8 cellular contexts compared by ENCODE assay signal in genomic region chr4:2059034-2059725, GRCh38. TPM values are rescaled to one million over a fixed set of nuclear protein-coding genes. Genes with fewer than 3 reads are reported as not detected.
A peak's percentile ranks its signal among the peaks of the same experiment; 100 is the strongest.
DNase-seq lines count a peak whose midpoint lies in the region; ATAC-seq and TF ChIP-seq lines count a peak whose summit lies in the region.

NAT8L (plus strand) TSS chr4:2059327; CDS start chr4:2059512, 185 bp downstream.

- CTCF ChIA-PET in SK-N-SH (lab: Yijun Ruan, JAX): no interaction called here

- TF ChIP-seq CTCF in SK-N-SH (IDR thresholded peaks at IDR 0.05): no peak
- TF ChIP-seq CTCF in brain microvascular endothelial cell (IDR thresholded peaks at IDR 0.05; ENCODE audit: low read depth, low read length, missing control alignments): no peak

- no peak; the same call in 2 of the 3 replicates for ATAC-seq in SK-N-SH treated with all-trans-retinoic acid at 6 μM for 48 hours
- ATAC-seq in GM21619 (IDR thresholded peaks at IDR 0.05; ENCODE audit: unreplicated experiment): no peak

- no peak for TF ChIP-seq RAD21 in SK-N-SH (IDR thresholded peaks at IDR 0.05; ENCODE audit: low read length)

- H3K9me2 ChIP-seq in SK-N-SH: no peaks in the 10 kb centered on the region

- H3K4me1 ChIP-seq in SK-N-SH (ENCODE audit: control insufficient read depth in 1 of 2, insufficient read depth in 2 of 2, low read depth in 1 of 2, low read length in 1 of 2): peaks cover 0 to 22% of the 10 kb centered on the region in 2 experiments; a peak in 1 of 4 replicates

- no peaks in the 10 kb centered on the region for H3K79me2 ChIP-seq in SK-N-SH (ENCODE audit: insufficient read depth)

- H2AFZ ChIP-seq in SK-N-SH (ENCODE audit: low read depth): no peak within 1 kb of the TSS

- H3K9me3 ChIP-seq in SK-N-SH: no peaks in the 10 kb centered on the region

- H3K27me3 ChIP-seq in SK-N-SH (ENCODE audit: insufficient read depth) (peaks cover 17% of the 10 kb centered on the region), brain microvascular endothelial cell (replicated peaks) (peaks cover 31% of the 10 kb centered on the region)

- H3K4me3 ChIP-seq in SK-N-SH (ENCODE audit: low read depth in 2 of 2, low read length in 1 of 2) (peak within 1 kb of the TSS in 1 of 2 experiments; percentile 52; a peak in 2 of 4 replicates), brain microvascular endothelial cell (ENCODE audit: low read depth, low read length) (peak within 1 kb of the TSS; percentile 15)

- TF ChIP-seq EP300 in SK-N-SH (IDR thresholded peaks at IDR 0.05; ENCODE audit: borderline replicate concordance in 1 of 2, low read depth in 1 of 2, low read length in 1 of 2): no peak

- POLR2A ChIA-PET in SK-N-SH (lab: Yijun Ruan, JAX): interaction anchor here (0.6 to 1.2 kb wide), 4 partner anchors 13 to 50 kb away, joined by 3 to 5 read pairs (median 3); no protein-coding TSS in a partner anchor

- DNase-seq in SK-N-SH: peak; percentile 93
- DNase-seq in NCI-H446 treated with DMSO at 0.1 percent for 48 hours (lab: John Stamatoyannopoulos, UW): peak; percentile 2
- DNase-seq in brain microvascular endothelial cell: no peak
- DNase-seq in left kidney (ENCODE audit: low read depth, low spot score): peak; percentile 84
- peak in 39 of 49 donors; percentile 35 to 90 (median 71) for DNase-seq in substantia nigra (lab: John Stamatoyannopoulos, UW)
- DNase-seq in HCEC 1CT: no peak

- H3K36me3 ChIP-seq in SK-N-SH (replicated peaks in 1 of 2; ENCODE audit: control insufficient read depth in 1 of 2, insufficient read depth in 2 of 2, low read length in 1 of 2) (no peaks in the 10 kb centered on the region), brain microvascular endothelial cell (replicated peaks) (no peaks in the 10 kb centered on the region)

- H3K27ac ChIP-seq in SK-N-SH (ENCODE audit: low read depth in 2 of 2, low read length in 1 of 2) (peak within 1 kb of the TSS in 1 of 2 experiments; percentile 74; a peak in 2 of 4 replicates), brain microvascular endothelial cell (no peak within 1 kb of the TSS), substantia nigra (ENCODE audit: low read depth, low read length, poor library complexity, severe bottlenecking) (peak within 1 kb of the TSS; percentile 55)

- H3K4me2 ChIP-seq in SK-N-SH: no peak within 1 kb of the TSS

- WGBS in SK-N-SH (ENCODE audit: low lambda C conversion rate): no CpG with 5 or more reads among the region's 122 CpGs

- in situ Hi-C loops in brain microvascular endothelial cell (cut with HindIII; ENCODE audit: low pct_ligation_motif_present, low sequenced_read_pairs): no loop called here

- H4K20me1 ChIP-seq in SK-N-SH (ENCODE audit: insufficient read depth): no peaks in the 10 kb centered on the region

- no peaks in the 10 kb centered on the region for H3F3A ChIP-seq in SK-N-SH (replicated peaks; ENCODE audit: insufficient read depth)

- no peak within 1 kb of the TSS for H3K9ac ChIP-seq in SK-N-SH

TF ChIP-seq in SK-N-SH, 30 proteins besides CTCF, POLR2A, EP300 and RAD21:
- TF ChIP-seq USF1 (IDR thresholded peaks at IDR 0.05; ENCODE audit: borderline replicate concordance, low read depth): peak; percentile 14; the same call in 1 of the 2 replicates
- TF ChIP-seq YY1 (IDR thresholded peaks at IDR 0.05; ENCODE audit: low read depth): no peak
- no peak for TF ChIP-seq RXRA (IDR thresholded peaks at IDR 0.05; ENCODE audit: borderline replicate concordance, low read depth)
- TF ChIP-seq FOXM1 (IDR thresholded peaks at IDR 0.05; ENCODE audit: low read depth): no peak
- TF ChIP-seq MXI1 (IDR thresholded peaks at IDR 0.05; ENCODE audit: low read depth, low read length): peak; percentile 28; the same call in 1 of the 2 replicates
- TF ChIP-seq USF2 (IDR thresholded peaks at IDR 0.05; ENCODE audit: borderline replicate concordance, low read depth, low read length): no peak
- TF ChIP-seq SIN3A (IDR thresholded peaks at IDR 0.05; ENCODE audit: borderline replicate concordance, low read depth, low read length): no peak

TF ChIP-seq in SK-N-SH treated with all-trans-retinoic acid at 6 μM for 48 hours, 23 proteins besides CTCF, POLR2A, EP300 and RAD21:
- TF ChIP-seq CREB5 (CRISPR knock-in tag; IDR thresholded peaks at IDR 0.05; ENCODE audit: low read depth) (no peak), ZNF70 (CRISPR knock-in tag; IDR thresholded peaks at IDR 0.05) (no peak), ZNF8 (CRISPR knock-in tag; IDR thresholded peaks at IDR 0.05) (no peak), ZC3H10 (CRISPR knock-in tag; IDR thresholded peaks at IDR 0.05) (no peak), CSDC2 (CRISPR knock-in tag; IDR thresholded peaks at IDR 0.05) (no peak), TSHZ2 (CRISPR knock-in tag; IDR thresholded peaks at IDR 0.05) (no peak), CSRNP3 (CRISPR knock-in tag; IDR thresholded peaks at IDR 0.05) (no peak), GLIS3 (CRISPR knock-in tag; IDR thresholded peaks at IDR 0.05) (no peak), SNAI2 (CRISPR knock-in tag; IDR thresholded peaks at IDR 0.05) (no peak), ZFP30 (CRISPR knock-in tag; IDR thresholded peaks at IDR 0.05) (no peak)
TF ChIP-seq in SK-N-SH treated with all-trans-retinoic acid at 6 μM for 48 hours: peak in this region for 0.

RNA-seq across cellular contexts. Expression of gene NAT8L, which starts in this region (rescaled TPM):
- polyA plus RNA-seq in SK-N-SH (2012; rRNA removed): 0.43 and 0.86 TPM in 2 replicates
- polyA plus RNA-seq in SK-N-SH (2012; cell fraction: cytosol; rRNA removed): 0.41 and 0.88 TPM in 2 replicates
- polyA plus RNA-seq in SK-N-SH (2012; cell fraction: nucleus; rRNA removed): 1.7 and 2.8 TPM in 2 replicates

Comparison
In these comparisons a context has a peak if more than half of its experiments do, and no peak if none do; other contexts are left out.
1. DNase-seq: peak in SK-N-SH (single experiment), NCI-H446 treated with DMSO at 0.1 percent for 48 hours (single experiment), left kidney (single experiment) and substantia nigra (39 of 49); none in brain microvascular endothelial cell (single experiment) and HCEC 1CT (single experiment).